2 cellular contexts compared by ENCODE assay signal in genomic region chr19:19051478-19052213, GRCh38.
TF ChIP-seq lines count a peak whose summit lies in the region.

No MANE protein-coding gene starts in this region.

TF ChIP-seq in HEK293, 187 proteins besides CTCF, POLR2A, EP300 and RAD21:
- TF ChIP-seq ZNF366 (tag by site-specific recombination; conservative IDR thresholded peaks at IDR 0.05) (no peak), GLIS1 (tag by site-specific recombination; IDR thresholded peaks at IDR 0.05) (peak; percentile 32; the same call in 1 of the 2 replicates)

TF ChIP-seq in K562, 482 proteins besides CTCF, POLR2A, EP300 and RAD21:
- TF ChIP-seq CBX8 (IDR thresholded peaks at IDR 0.05; ENCODE audit: borderline replicate concordance, extremely low read depth, low read depth, low read length, poor library complexity, severe bottlenecking) (no peak), GATAD2B (IDR thresholded peaks at IDR 0.05; ENCODE audit: borderline replicate concordance) (no peak), NR2C2 (CRISPR knock-in tag; IDR thresholded peaks at IDR 0.05) (peak; percentile 21; the same call in 1 of the 2 replicates), NR2C2 (tag; IDR thresholded peaks at IDR 0.05) (no peak), ETV5 (CRISPR knock-in tag; IDR thresholded peaks at IDR 0.05; ENCODE audit: low read depth) (no peak), EP400 (IDR thresholded peaks at IDR 0.05) (no peak), POLR2G (IDR thresholded peaks at IDR 0.05; ENCODE audit: low read depth, low read length) (peak; percentile 69), ZBTB33 (CRISPR knock-in tag; IDR thresholded peaks at IDR 0.05) (peak; percentile 98), SP2 (IDR thresholded peaks at IDR 0.05; ENCODE audit: extremely low read depth, low read depth, low read length, poor library complexity, severe bottlenecking) (no peak), HMGN3 (IDR thresholded peaks at IDR 0.05; ENCODE audit: borderline replicate concordance, extremely low read depth, insufficient read length, low read depth, low read length) (peak; percentile 30), TEAD4 (IDR thresholded peaks at IDR 0.05; ENCODE audit: low read length) (no peak), TEAD4 (CRISPR knock-in tag; IDR thresholded peaks at IDR 0.05; ENCODE audit: borderline replicate concordance) (no peak), SAFB2 (IDR thresholded peaks at IDR 0.05; ENCODE audit: borderline replicate concordance, low read depth, low read length, severe bottlenecking) (no peak), RBFOX2 (IDR thresholded peaks at IDR 0.05; ENCODE audit: low read depth, low read length) (peak; percentile 35; the same call in 1 of the 2 replicates)
TF ChIP-seq in K562: peak in this region for 5.
